In the genomic region with DNA sequence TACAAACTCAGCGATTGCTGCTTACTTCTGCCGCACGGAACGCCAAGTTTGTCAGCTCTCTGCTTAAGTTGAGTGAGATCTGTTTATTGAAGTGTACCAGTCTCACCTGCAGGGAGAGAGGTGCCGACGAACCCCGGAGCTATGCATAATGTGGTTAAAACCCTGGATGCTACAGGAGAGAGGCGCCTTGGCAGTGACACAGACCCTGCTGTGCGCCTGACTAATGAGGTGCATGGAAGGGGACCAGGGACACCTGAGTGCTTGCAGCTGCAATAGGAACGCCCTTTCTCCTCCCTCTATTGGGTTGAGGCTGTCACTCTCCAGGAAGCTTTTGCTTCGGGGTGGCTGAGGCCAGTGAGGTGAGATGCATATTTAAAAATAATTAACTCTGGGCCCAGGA, we compare ENCODE assay signal across 11 cellular contexts. TPM values are rescaled to one million over a fixed set of nuclear protein-coding genes. Genes with fewer than 3 reads are reported as not detected.
DNase-seq lines count a peak whose midpoint lies in the region; ATAC-seq and TF ChIP-seq lines count a peak whose summit lies in the region.
"Had no signal": no experiment of that assay in that cellular context is flagged by ENCODE, and none has a peak within 500 bp of the region (broad histone marks: within the 10 kb centered on the region; RNA-seq: fewer than 3 reads in every experiment).

No MANE protein-coding gene starts in this region.

- 7% methylated on average over 3 of the region's 11 CpGs; no CpG with 5 or more reads in 1 of the 2 donors for WGBS in gastroesophageal sphincter (ENCODE audit: low coverage in 1 of 2), 2 donors

- H3K9me3 ChIP-seq in parathyroid adenoma (ENCODE audit: control insufficient read depth, low read length) (no peaks in the 10 kb centered on the region), gastroesophageal sphincter (no peaks in the 10 kb centered on the region), SJCRH30 (replicated peaks) (no peaks in the 10 kb centered on the region)

- DNase-seq in DMS53 (lab: John Stamatoyannopoulos, UW) (peak; percentile 60), DMS53 treated with DMSO at 0.1 percent for 48 hours (lab: John Stamatoyannopoulos, UW; ENCODE audit: unreplicated experiment) (no peak), NCI-H1105 treated with DMSO at 0.1 percent for 48 hours (lab: John Stamatoyannopoulos, UW) (peak; percentile 67), endothelial cell (ENCODE audit: low spot score) (no peak), SJCRH30 (no peak)
- no peak for DNase-seq in stimulated activated CD4-positive, alpha-beta T cell treated with anti-CD3 and anti-CD28 coated beads, Interleukin-15, amount 100 ng/mL, for 24 hours
- DNase-seq: activated CD4-positive, alpha-beta T cell treated with anti-CD3 and anti-CD28 coated beads, Interleukin-2, amount 50 U/mL, for 1 hour had no signal

- H3K4me2 ChIP-seq in parathyroid adenoma (ENCODE audit: low read length) = peak overlapping the region; percentile 13
- H3K4me2 ChIP-seq: KMS-11 had no signal

- no peak for TF ChIP-seq CTCF in endothelial cell (IDR thresholded peaks at IDR 0.05; ENCODE audit: unreplicated experiment)
- TF ChIP-seq CTCF in parathyroid adenoma (IDR thresholded peaks at IDR 0.05) = no peak
- no peak for TF ChIP-seq CTCF in gastroesophageal sphincter (IDR thresholded peaks at IDR 0.05)

- H3K9ac ChIP-seq in parathyroid adenoma = no peak overlapping the region
- H3K9ac ChIP-seq: KMS-11 had no signal

- peaks cover 7% of the 10 kb centered on the region for H3K4me1 ChIP-seq in parathyroid adenoma
- peaks cover 0 to 19% (median 12%) of the 10 kb centered on the region in 3 donors for H3K4me1 ChIP-seq in gastroesophageal sphincter
- H3K4me1 ChIP-seq in SJCRH30 = no peaks in the 10 kb centered on the region

- H2AFZ ChIP-seq in parathyroid adenoma = peak overlapping the region; percentile 87

- H3K79me2 ChIP-seq in parathyroid adenoma = no peaks in the 10 kb centered on the region

- no peaks in the 10 kb centered on the region for H3K9me3 Mint-ChIP-seq in endothelial cell (ENCODE audit: unreplicated experiment)

- H3K36me3 ChIP-seq in parathyroid adenoma (ENCODE audit: control insufficient read depth, insufficient read depth, low read length) (no peaks in the 10 kb centered on the region), gastroesophageal sphincter (no peaks in the 10 kb centered on the region), SJCRH30 (no peaks in the 10 kb centered on the region)

- H3K27me3 ChIP-seq in parathyroid adenoma (ENCODE audit: control insufficient read depth, insufficient read depth, low read length) (no peaks in the 10 kb centered on the region), gastroesophageal sphincter (peaks cover 75% of the 10 kb centered on the region), SJCRH30 (0 out of 2 replicates have a peak, but pooled peaks cover 9% of the 10 kb centered on the region)

- H3K4me1 Mint-ChIP-seq in endothelial cell (ENCODE audit: unreplicated experiment) = peaks cover 8% of the 10 kb centered on the region

- peak overlapping the region; percentile 81 for H3K4me3 Mint-ChIP-seq in endothelial cell (ENCODE audit: unreplicated experiment)

- ATAC-seq in gastroesophageal sphincter = no peak

- no peak overlapping the region for H3K27ac ChIP-seq in parathyroid adenoma
- no peak overlapping the region for H3K27ac ChIP-seq in gastroesophageal sphincter
- no peak overlapping the region for H3K27ac ChIP-seq in SJCRH30
- H3K27ac ChIP-seq: 22Rv1, KMS-11 had no signal

- H3K27me3 Mint-ChIP-seq in endothelial cell (ENCODE audit: unreplicated experiment) = peaks cover 16% of the 10 kb centered on the region

- peaks cover 6% of the 10 kb centered on the region for H3K36me3 Mint-ChIP-seq in endothelial cell (ENCODE audit: low read depth, unreplicated experiment)

- no peak overlapping the region for H3K27ac Mint-ChIP-seq in endothelial cell (ENCODE audit: unreplicated experiment)

- H3K4me3 ChIP-seq in parathyroid adenoma (ENCODE audit: low read depth, low read length) = no peak overlapping the region
- H3K4me3 ChIP-seq in gastroesophageal sphincter = no peak overlapping the region
- no peak overlapping the region for H3K4me3 ChIP-seq in SJCRH30

- TF ChIP-seq EP300 in gastroesophageal sphincter (IDR thresholded peaks at IDR 0.05) = no peak

- no peak for TF ChIP-seq POLR2A in gastroesophageal sphincter (IDR thresholded peaks at IDR 0.05)

RNA-seq across cellular contexts. Expression of gene SLC9A2, which starts 1.0 kb away (rescaled TPM):
- total RNA-seq in endothelial cell (ENCODE audit: unreplicated experiment) (0.05 TPM), gastroesophageal sphincter (under 1 TPM in 1 of 4 donors, not detected in 3; 0.57 TPM)
- total RNA-seq in SJCRH30 (2014; rRNA removed; shearing (Covaris generic)) = 0.10 TPM in 2 replicates

Comparison
In these comparisons a context has a peak if more than half of its experiments do, and no peak if none do; other contexts are left out.
1. DNase-seq: peak in DMS53 (single experiment) and NCI-H1105 treated with DMSO at 0.1 percent for 48 hours (single experiment); none in DMS53 treated with DMSO at 0.1 percent for 48 hours (single experiment), endothelial cell (single experiment), stimulated activated CD4-positive, alpha-beta T cell treated with anti-CD3 and anti-CD28 coated beads, Interleukin-15, amount 100 ng/mL, for 24 hours (single experiment) and SJCRH30 (0 of 2).